In genomic region chr1:220454155-220454777, GRCh38 we compare ENCODE assay signal across 16 cellular contexts.
A peak's percentile ranks its signal among the peaks of the same experiment; 100 is the strongest.
DNase-seq lines count a peak whose midpoint lies in the region; ATAC-seq and TF ChIP-seq lines count a peak whose summit lies in the region.
"Had no signal": no experiment of that assay in that cellular context is flagged by ENCODE, and none has a peak within 500 bp of the region (broad histone marks: within the 10 kb centered on the region; RNA-seq: fewer than 3 reads in every experiment).

No MANE protein-coding gene starts in this region.

- no peak overlapping the region for H3K4me3 Mint-ChIP-seq in mesothelial cell of epicardium
- H3K4me3 Mint-ChIP-seq in activated CD4-positive, alpha-beta memory T cell treated with anti-CD3 and anti-CD28 coated beads for 36 hours, result no peak overlapping the region
- H3K4me3 Mint-ChIP-seq in naive thymus-derived CD4-positive, alpha-beta T cell, result no peak overlapping the region
- H3K4me3 Mint-ChIP-seq: activated CD4-positive, alpha-beta memory T cell treated with anti-CD3 and anti-CD28 coated beads, Interleukin-2, amount 10 ng/mL, durations not matched to agents 7 days and 5 days; effector memory CD8-positive, alpha-beta T cell had no signal

- H3K27me3 ChIP-seq in BJ (ENCODE audit: control insufficient read depth, insufficient read depth, low read length), result no peaks in the 10 kb centered on the region; the same call in 1 of the 2 replicates
- H3K27me3 ChIP-seq in HCT116 (ENCODE audit: insufficient read depth, low read length), result 0 out of 2 replicates have a peak, but pooled peaks cover 3% of the 10 kb centered on the region
- peaks cover 11% of the 10 kb centered on the region for H3K27me3 ChIP-seq in adipocyte (replicated peaks; ENCODE audit: control insufficient read depth, insufficient read depth, low read length)
- no peaks in the 10 kb centered on the region for H3K27me3 ChIP-seq in naive thymus-derived CD4-positive, alpha-beta T cell (ENCODE audit: control insufficient read depth in 2 of 2, insufficient read depth in 2 of 2, low read length in 2 of 2)
- H3K27me3 ChIP-seq: right atrium auricular region, SJCRH30, upper lobe of right lung had no signal

- no peaks in the 10 kb centered on the region for H3K36me3 Mint-ChIP-seq in mesothelial cell of epicardium
- no peaks in the 10 kb centered on the region for H3K36me3 Mint-ChIP-seq in activated CD4-positive, alpha-beta memory T cell treated with anti-CD3 and anti-CD28 coated beads for 36 hours
- H3K36me3 Mint-ChIP-seq in naive thymus-derived CD4-positive, alpha-beta T cell, result no peaks in the 10 kb centered on the region

- no peaks in the 10 kb centered on the region for H3K27me3 Mint-ChIP-seq in mesothelial cell of epicardium (ENCODE audit: low read depth)
- peaks cover 14% of the 10 kb centered on the region for H3K27me3 Mint-ChIP-seq in activated CD4-positive, alpha-beta memory T cell treated with anti-CD3 and anti-CD28 coated beads for 36 hours
- peaks cover 11 to 37% (median 30%) of the 10 kb centered on the region in 5 donors for H3K27me3 Mint-ChIP-seq in naive thymus-derived CD4-positive, alpha-beta T cell

- peaks cover 12% of the 10 kb centered on the region for H3K9me3 Mint-ChIP-seq in mesothelial cell of epicardium
- no peaks in the 10 kb centered on the region for H3K9me3 Mint-ChIP-seq in activated CD4-positive, alpha-beta memory T cell treated with anti-CD3 and anti-CD28 coated beads for 36 hours
- peaks cover 0 to 3% (median 0%) of the 10 kb centered on the region in 11 donors for H3K9me3 Mint-ChIP-seq in naive thymus-derived CD4-positive, alpha-beta T cell
- H3K9me3 Mint-ChIP-seq: activated CD4-positive, alpha-beta memory T cell treated with anti-CD3 and anti-CD28 coated beads, Interleukin-2, amount 10 ng/mL, durations not matched to agents 7 days and 5 days had no signal

- peak overlapping the region; percentile 67 for H2AFZ ChIP-seq in HCT116 (ENCODE audit: low read depth, low read length, poor library complexity, severe bottlenecking)

- intact Hi-C loops in HCT116 (cut with micrococcal nuclease), result no loop called here
- intact Hi-C loops in activated CD4-positive, alpha-beta memory T cell treated with anti-CD3 and anti-CD28 coated beads for 36 hours (cut with micrococcal nuclease), result no loop called here
- intact Hi-C loops in naive thymus-derived CD4-positive, alpha-beta T cell (cut with micrococcal nuclease), result no loop called here
- intact Hi-C loops in left colon (cut with DNase I, micrococcal nuclease), result no loop called here

- ATAC-seq in HCT116 (no peak), HG03135 (IDR thresholded peaks at IDR 0.05; ENCODE audit: unreplicated experiment) (no peak), left colon (no peak)
- ATAC-seq in naive thymus-derived CD4-positive, alpha-beta T cell, result no peak
- ATAC-seq: effector memory CD8-positive, alpha-beta T cell; upper lobe of right lung had no signal

- CTCF ChIA-PET in BJ (lab: Yijun Ruan, JAX), result interaction anchor here (0.6 to 1.5 kb wide), 3 partner anchors 14 to 272 kb away, joined by 3 to 5 read pairs (median 4); no protein-coding TSS in a partner anchor
- CTCF ChIA-PET in HCT116 (lab: Charles Lee), result no interaction called here
- CTCF ChIA-PET in activated CD4-positive, alpha-beta memory T cell treated with anti-CD3 and anti-CD28 coated beads for 36 hours (lab: Charles Lee), result no interaction called here
- CTCF ChIA-PET in naive thymus-derived CD4-positive, alpha-beta T cell (lab: Charles Lee), result no interaction called here

- no peak for TF ChIP-seq RAD21 in HCT116 (IDR thresholded peaks at IDR 0.05; ENCODE audit: low read depth)

- H4K20me1 ChIP-seq in HCT116 (ENCODE audit: insufficient read depth), result no peaks in the 10 kb centered on the region

- no peaks in the 10 kb centered on the region for H3K9me2 ChIP-seq in HCT116 (ENCODE audit: insufficient read depth)

- no peaks in the 10 kb centered on the region for H3K79me2 ChIP-seq in HCT116 (ENCODE audit: insufficient read depth, low read length)

- H3K27ac ChIP-seq in HCT116 (ENCODE audit: low read depth, low read length), result no peak overlapping the region
- no peak overlapping the region for H3K27ac ChIP-seq in naive thymus-derived CD4-positive, alpha-beta T cell (ENCODE audit: low read depth, low read length)
- H3K27ac ChIP-seq: HL-60, right atrium auricular region, SJCRH30, upper lobe of right lung had no signal

- H3K9ac ChIP-seq in HCT116 (ENCODE audit: low read length) (no peak overlapping the region), adipocyte (ENCODE audit: low read length) (no peak overlapping the region)

- POLR2A ChIA-PET in BJ (lab: Charles Lee) (no interaction called here), HCT116 (lab: Charles Lee) (no interaction called here)
- POLR2A ChIA-PET in activated CD4-positive, alpha-beta memory T cell treated with anti-CD3 and anti-CD28 coated beads for 36 hours (lab: Charles Lee), result no interaction called here
- POLR2A ChIA-PET in naive thymus-derived CD4-positive, alpha-beta T cell (lab: Charles Lee), result no interaction called here

- H3K4me1 Mint-ChIP-seq in mesothelial cell of epicardium, result peaks cover 24% of the 10 kb centered on the region
- no peaks in the 10 kb centered on the region for H3K4me1 Mint-ChIP-seq in activated CD4-positive, alpha-beta memory T cell treated with anti-CD3 and anti-CD28 coated beads for 36 hours (ENCODE audit: low read depth)
- H3K4me1 Mint-ChIP-seq in naive thymus-derived CD4-positive, alpha-beta T cell, result no peaks in the 10 kb centered on the region
- H3K4me1 Mint-ChIP-seq: activated CD4-positive, alpha-beta memory T cell treated with anti-CD3 and anti-CD28 coated beads, Interleukin-2, amount 10 ng/mL, durations not matched to agents 7 days and 5 days had no signal

- H3K36me3 ChIP-seq in BJ (ENCODE audit: control insufficient read depth, insufficient read depth, low read length) (no peaks in the 10 kb centered on the region), HCT116 (ENCODE audit: control insufficient read depth in 1 of 2, insufficient read depth in 2 of 2, low read length in 2 of 2) (no peaks in the 10 kb centered on the region), adipocyte (ENCODE audit: control insufficient read depth, insufficient read depth, low read length, severe bottlenecking) (no peaks in the 10 kb centered on the region)
- no peaks in the 10 kb centered on the region for H3K36me3 ChIP-seq in naive thymus-derived CD4-positive, alpha-beta T cell (ENCODE audit: control insufficient read depth in 2 of 3, insufficient read depth in 3 of 3, low read length in 3 of 3)
- H3K36me3 ChIP-seq: right atrium auricular region, SJCRH30, upper lobe of right lung had no signal

- H3K27ac Mint-ChIP-seq in mesothelial cell of epicardium, result no peak overlapping the region
- no peak overlapping the region for H3K27ac Mint-ChIP-seq in activated CD4-positive, alpha-beta memory T cell treated with anti-CD3 and anti-CD28 coated beads for 36 hours
- H3K27ac Mint-ChIP-seq in naive thymus-derived CD4-positive, alpha-beta T cell, result no peak overlapping the region
- H3K27ac Mint-ChIP-seq: activated CD4-positive, alpha-beta memory T cell treated with anti-CD3 and anti-CD28 coated beads, Interleukin-2, amount 10 ng/mL, durations not matched to agents 7 days and 5 days; effector memory CD8-positive, alpha-beta T cell had no signal

- H3K4me1 ChIP-seq in HCT116 (ENCODE audit: control insufficient read depth in 1 of 2, insufficient read depth in 2 of 2, low read length in 2 of 2), result no peaks in the 10 kb centered on the region
- H3K4me1 ChIP-seq in adipocyte (ENCODE audit: control insufficient read depth, insufficient read depth, low read length), result peaks cover 26% of the 10 kb centered on the region
- no peaks in the 10 kb centered on the region for H3K4me1 ChIP-seq in naive thymus-derived CD4-positive, alpha-beta T cell (ENCODE audit: control insufficient read depth in 2 of 2, insufficient read depth in 2 of 2, low read length in 2 of 2)
- H3K4me1 ChIP-seq: right atrium auricular region, SJCRH30 had no signal

- BruUV-seq in HCT116 (replicated peaks; lab: Mats Ljungman, UMichigan), result no TSS peak

- DNase-seq in BJ (ENCODE audit: low read depth), result no peak
- peak; percentile 3 for DNase-seq in HCT116 (ENCODE audit: low read depth, low spot score)
- peak; percentile 17 for DNase-seq in adipocyte (ENCODE audit: low read depth)
- no peak for DNase-seq in mesothelial cell of epicardium (ENCODE audit: low spot score in 2 of 2, unreplicated experiment in 2 of 2)
- no peak for DNase-seq in activated CD4-positive, alpha-beta memory T cell treated with anti-CD3 and anti-CD28 coated beads for 36 hours
- no peak for DNase-seq in naive thymus-derived CD4-positive, alpha-beta T cell
- DNase-seq in left colon, result no peak
- DNase-seq: activated CD4-positive, alpha-beta memory T cell treated with anti-CD3 and anti-CD28 coated beads, Interleukin-2, amount 10 ng/mL, durations not matched to agents 7 days and 5 days; effector memory CD8-positive, alpha-beta T cell; NCI-H82; SJCRH30; stimulated activated CD4-positive, alpha-beta T cell treated with anti-CD3 and anti-CD28 coated beads, Interleukin-4, amount 100 ng/mL, for 1 hour; upper lobe of right lung had no signal

- H3K4me3 ChIP-seq in BJ (ENCODE audit: low read depth, low read length) (no peak overlapping the region), HCT116 (replicated peaks in 1 of 2; ENCODE audit: low read depth in 1 of 2, low read length in 2 of 2) (no peak overlapping the region), adipocyte (ENCODE audit: low read length) (no peak overlapping the region)
- no peak overlapping the region for H3K4me3 ChIP-seq in naive thymus-derived CD4-positive, alpha-beta T cell (ENCODE audit: low read length)
- H3K4me3 ChIP-seq: right atrium auricular region, SJCRH30, upper lobe of right lung had no signal

- RAD21 ChIA-PET in HCT116 (lab: Charles Lee; ENCODE audit: low non-redundant PET in 1 of 2, low total read pairs in 2 of 2, uncharacterized antibody in 2 of 2, unreplicated experiment in 2 of 2), result no interaction called here

- no peaks in the 10 kb centered on the region for H3K9me3 ChIP-seq in HCT116 (ENCODE audit: control insufficient read depth in 1 of 2, insufficient read depth in 1 of 2, low read depth in 1 of 2, low read length in 2 of 2)
- H3K9me3 ChIP-seq in adipocyte (ENCODE audit: control insufficient read depth, low read length), result no peaks in the 10 kb centered on the region
- H3K9me3 ChIP-seq in naive thymus-derived CD4-positive, alpha-beta T cell (ENCODE audit: control insufficient read depth in 2 of 3, low read length in 3 of 3), result no peaks in the 10 kb centered on the region
- H3K9me3 ChIP-seq: right atrium auricular region, SJCRH30, upper lobe of right lung had no signal

- TF ChIP-seq CTCF in BJ (IDR thresholded peaks at IDR 0.05; ENCODE audit: insufficient read depth, low read depth, low read length), result peak; percentile 13; the same call in 1 of the 2 replicates
- TF ChIP-seq CTCF in HCT116 (IDR thresholded peaks at IDR 0.05 in 2 of 3, conservative IDR thresholded peaks at IDR 0.05 in 1 of 3; ENCODE audit: borderline replicate concordance in 1 of 3, insufficient read depth in 1 of 3, low read depth in 2 of 3, low read length in 2 of 3), result peak in 2 of 3 experiments; percentile 25 to 47; a peak in 3 of 6 replicates
- peak; percentile 66 for TF ChIP-seq CTCF in mesothelial cell of epicardium (IDR thresholded peaks at IDR 0.05; ENCODE audit: unreplicated experiment)

- H3K4me2 ChIP-seq in HCT116 (ENCODE audit: low read length), result no peak overlapping the region

- no peak for TF ChIP-seq POLR2A in HCT116 (IDR thresholded peaks at IDR 0.05; ENCODE audit: borderline replicate concordance, extremely low read depth, insufficient read depth, insufficient read length)

TF ChIP-seq in HCT116, 20 proteins besides CTCF, POLR2A, EP300 and RAD21 (continues in another document):
- no peak for TF ChIP-seq ZFX (IDR thresholded peaks at IDR 0.05)

Comparison
In these comparisons a context has a peak if more than half of its experiments do, and no peak if none do; other contexts are left out.
1. DNase-seq: peak in HCT116 (single experiment) and adipocyte (single experiment); none in BJ (single experiment), mesothelial cell of epicardium (0 of 2), activated CD4-positive, alpha-beta memory T cell treated with anti-CD3 and anti-CD28 coated beads for 36 hours (single experiment), naive thymus-derived CD4-positive, alpha-beta T cell (0 of 9) and left colon (0 of 2).
2. CTCF ChIP-seq: peak in every context shown above with its lines; median percentile 66 in mesothelial cell of epicardium; 36 in HCT116; 13 in BJ.